Comparison of ENCODE assay signal across 1 cellular context in the genomic region with DNA sequence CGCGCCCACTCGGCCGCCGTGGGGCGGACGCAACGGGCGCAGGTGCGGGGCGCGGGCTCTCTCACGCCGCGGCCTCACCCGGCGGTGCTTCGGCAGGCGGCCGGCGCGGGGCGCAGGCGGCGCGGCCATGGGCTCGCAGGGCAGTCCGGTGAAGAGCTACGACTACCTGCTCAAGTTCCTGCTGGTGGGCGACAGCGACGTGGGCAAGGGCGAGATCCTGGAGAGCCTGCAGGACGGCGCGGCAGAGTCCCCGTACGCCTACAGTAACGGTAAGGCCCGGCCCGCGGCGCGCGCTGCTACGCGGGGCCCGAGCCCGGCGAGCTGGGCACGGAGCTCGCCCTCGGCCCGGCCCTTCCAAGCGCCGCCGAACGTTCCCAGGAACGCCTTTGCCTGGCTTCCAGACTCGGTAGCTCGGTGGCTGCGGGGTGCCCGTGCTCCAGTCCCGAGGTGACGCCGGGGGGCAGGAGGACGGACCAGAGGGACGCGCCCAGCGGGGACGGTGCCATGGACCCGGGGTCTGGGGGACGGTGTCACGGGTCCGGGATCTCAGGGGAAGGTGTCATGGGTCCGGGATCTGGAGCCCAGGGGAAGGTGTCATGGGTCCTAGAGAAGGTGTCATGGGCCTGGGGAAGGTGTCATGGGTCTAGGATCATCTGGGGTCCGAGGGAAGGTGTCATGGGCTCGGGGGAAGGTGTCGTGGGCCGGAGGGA.
TF ChIP-seq lines count a peak whose summit lies in the region.

No MANE protein-coding gene starts in this region.

TF ChIP-seq in GM12878, 131 proteins besides CTCF, POLR2A, EP300 and RAD21:
- TF ChIP-seq GATAD2B (conservative IDR thresholded peaks at IDR 0.05; ENCODE audit: low read depth), result peak; percentile 70
- TF ChIP-seq E2F4 (IDR thresholded peaks at IDR 0.05; ENCODE audit: low read depth, low read length), result no peak
- peak; percentile 49; the same call in 1 of the 2 replicates for TF ChIP-seq BACH1 (IDR thresholded peaks at IDR 0.05; ENCODE audit: borderline replicate concordance)
- TF ChIP-seq ZNF207 (IDR thresholded peaks at IDR 0.05; ENCODE audit: borderline replicate concordance), result 0 out of 2 replicates have a peak, but pooled peaks have one; percentile 39
- TF ChIP-seq, protein P1, sequence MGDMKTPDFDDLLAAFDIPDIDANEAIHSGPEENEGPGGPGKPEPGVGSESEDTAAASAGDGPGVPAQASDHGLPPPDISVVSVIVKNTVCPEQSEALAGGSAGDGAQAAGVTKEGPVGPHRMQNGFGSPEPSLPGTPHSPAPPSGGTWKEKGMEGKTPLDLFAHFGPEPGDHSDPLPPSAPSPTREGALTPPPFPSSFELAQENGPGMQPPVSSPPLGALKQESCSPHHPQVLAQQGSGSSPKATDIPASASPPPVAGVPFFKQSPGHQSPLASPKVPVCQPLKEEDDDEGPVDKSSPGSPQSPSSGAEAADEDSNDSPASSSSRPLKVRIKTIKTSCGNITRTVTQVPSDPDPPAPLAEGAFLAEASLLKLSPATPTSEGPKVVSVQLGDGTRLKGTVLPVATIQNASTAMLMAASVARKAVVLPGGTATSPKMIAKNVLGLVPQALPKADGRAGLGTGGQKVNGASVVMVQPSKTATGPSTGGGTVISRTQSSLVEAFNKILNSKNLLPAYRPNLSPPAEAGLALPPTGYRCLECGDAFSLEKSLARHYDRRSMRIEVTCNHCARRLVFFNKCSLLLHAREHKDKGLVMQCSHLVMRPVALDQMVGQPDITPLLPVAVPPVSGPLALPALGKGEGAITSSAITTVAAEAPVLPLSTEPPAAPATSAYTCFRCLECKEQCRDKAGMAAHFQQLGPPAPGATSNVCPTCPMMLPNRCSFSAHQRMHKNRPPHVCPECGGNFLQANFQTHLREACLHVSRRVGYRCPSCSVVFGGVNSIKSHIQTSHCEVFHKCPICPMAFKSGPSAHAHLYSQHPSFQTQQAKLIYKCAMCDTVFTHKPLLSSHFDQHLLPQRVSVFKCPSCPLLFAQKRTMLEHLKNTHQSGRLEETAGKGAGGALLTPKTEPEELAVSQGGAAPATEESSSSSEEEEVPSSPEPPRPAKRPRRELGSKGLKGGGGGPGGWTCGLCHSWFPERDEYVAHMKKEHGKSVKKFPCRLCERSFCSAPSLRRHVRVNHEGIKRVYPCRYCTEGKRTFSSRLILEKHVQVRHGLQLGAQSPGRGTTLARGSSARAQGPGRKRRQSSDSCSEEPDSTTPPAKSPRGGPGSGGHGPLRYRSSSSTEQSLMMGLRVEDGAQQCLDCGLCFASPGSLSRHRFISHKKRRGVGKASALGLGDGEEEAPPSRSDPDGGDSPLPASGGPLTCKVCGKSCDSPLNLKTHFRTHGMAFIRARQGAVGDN (IDR thresholded peaks at IDR 0.05), result 0 out of 2 replicates have a peak, but pooled peaks have one; percentile 22
- peak; percentile 37 for TF ChIP-seq IKZF1 (conservative IDR thresholded peaks at IDR 0.05)
- peak; percentile 7 for TF ChIP-seq DPF2 (IDR thresholded peaks at IDR 0.05)
- TF ChIP-seq SMARCA5 (IDR thresholded peaks at IDR 0.05), result peak; percentile 89
- TF ChIP-seq TCF7 (IDR thresholded peaks at IDR 0.05; ENCODE audit: borderline replicate concordance), result no peak
- peak; percentile 96 for TF ChIP-seq LARP7 (IDR thresholded peaks at IDR 0.05)
- TF ChIP-seq BHLHE40 (IDR thresholded peaks at IDR 0.05; ENCODE audit: borderline replicate concordance in 1 of 2, low read depth in 2 of 2, low read length in 1 of 2), result peak in 1 of 2 experiments; percentile 3; a peak in 1 of 4 replicates
- TF ChIP-seq, protein P2, sequence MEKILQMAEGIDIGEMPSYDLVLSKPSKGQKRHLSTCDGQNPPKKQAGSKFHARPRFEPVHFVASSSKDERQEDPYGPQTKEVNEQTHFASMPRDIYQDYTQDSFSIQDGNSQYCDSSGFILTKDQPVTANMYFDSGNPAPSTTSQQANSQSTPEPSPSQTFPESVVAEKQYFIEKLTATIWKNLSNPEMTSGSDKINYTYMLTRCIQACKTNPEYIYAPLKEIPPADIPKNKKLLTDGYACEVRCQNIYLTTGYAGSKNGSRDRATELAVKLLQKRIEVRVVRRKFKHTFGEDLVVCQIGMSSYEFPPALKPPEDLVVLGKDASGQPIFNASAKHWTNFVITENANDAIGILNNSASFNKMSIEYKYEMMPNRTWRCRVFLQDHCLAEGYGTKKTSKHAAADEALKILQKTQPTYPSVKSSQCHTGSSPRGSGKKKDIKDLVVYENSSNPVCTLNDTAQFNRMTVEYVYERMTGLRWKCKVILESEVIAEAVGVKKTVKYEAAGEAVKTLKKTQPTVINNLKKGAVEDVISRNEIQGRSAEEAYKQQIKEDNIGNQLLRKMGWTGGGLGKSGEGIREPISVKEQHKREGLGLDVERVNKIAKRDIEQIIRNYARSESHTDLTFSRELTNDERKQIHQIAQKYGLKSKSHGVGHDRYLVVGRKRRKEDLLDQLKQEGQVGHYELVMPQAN (conservative IDR thresholded peaks at IDR 0.05), result peak; percentile 84
- no peak for TF ChIP-seq JUND (IDR thresholded peaks at IDR 0.05; ENCODE audit: low read depth, low read length)
- TF ChIP-seq SMC3 (IDR thresholded peaks at IDR 0.05; ENCODE audit: borderline replicate concordance, low read length), result no peak
- TF ChIP-seq ZZZ3 (IDR thresholded peaks at IDR 0.05; ENCODE audit: control insufficient read depth, insufficient read length, low read depth), result no peak
- TF ChIP-seq, protein P3, sequence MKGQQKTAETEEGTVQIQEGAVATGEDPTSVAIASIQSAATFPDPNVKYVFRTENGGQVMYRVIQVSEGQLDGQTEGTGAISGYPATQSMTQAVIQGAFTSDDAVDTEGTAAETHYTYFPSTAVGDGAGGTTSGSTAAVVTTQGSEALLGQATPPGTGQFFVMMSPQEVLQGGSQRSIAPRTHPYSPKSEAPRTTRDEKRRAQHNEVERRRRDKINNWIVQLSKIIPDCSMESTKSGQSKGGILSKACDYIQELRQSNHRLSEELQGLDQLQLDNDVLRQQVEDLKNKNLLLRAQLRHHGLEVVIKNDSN (IDR thresholded peaks at IDR 0.05; ENCODE audit: borderline replicate concordance, extremely low read length, insufficient read depth, low read depth, low read length), result no peak
